30 cellular contexts compared by ENCODE assay signal in genomic region chr16:80564394-80564793, GRCh38. TPM values are rescaled to one million over a fixed set of nuclear protein-coding genes. Genes with fewer than 3 reads are reported as not detected.
A peak's percentile ranks its signal among the peaks of the same experiment; 100 is the strongest.
DNase-seq lines count a peak whose midpoint lies in the region; ATAC-seq lines count a peak whose summit lies in the region.
"Had no signal": no experiment of that assay in that cellular context is flagged by ENCODE, and none has a peak within 500 bp of the region (broad histone marks: within the 10 kb centered on the region; RNA-seq: fewer than 3 reads in every experiment).

No MANE protein-coding gene starts in this region.

- H3K9ac ChIP-seq in BLaER1, result no peak overlapping the region

- H3K27me3 Mint-ChIP-seq in CD4-positive, CD25-positive, alpha-beta regulatory T cell, result no peaks in the 10 kb centered on the region
- H3K27me3 Mint-ChIP-seq in T-cell, result no peaks in the 10 kb centered on the region
- H3K27me3 Mint-ChIP-seq in central memory CD8-positive, alpha-beta T cell, result no peaks in the 10 kb centered on the region

- H3K4me2 ChIP-seq in BLaER1, result peak overlapping the region; percentile 54

- no peaks in the 10 kb centered on the region for H3K27me3 ChIP-seq in BLaER1
- no peaks in the 10 kb centered on the region for H3K27me3 ChIP-seq in CD4-positive, CD25-positive, alpha-beta regulatory T cell (ENCODE audit: control insufficient read depth, insufficient read depth, low read length)

- peak; percentile 79 to 85 for ATAC-seq in CD4-positive, CD25-positive, alpha-beta regulatory T cell (ENCODE audit: low read depth in 2 of 2)
- ATAC-seq in T-cell (replicated peaks in 1 of 4) (peak; percentile 70 to 89 (median 77)), GM19467 (IDR thresholded peaks at IDR 0.05; ENCODE audit: unreplicated experiment) (no peak)
- peak; percentile 62 for ATAC-seq in central memory CD8-positive, alpha-beta T cell (replicated peaks; ENCODE audit: extremely low read depth, poor library complexity, severe bottlenecking)
- ATAC-seq: HepG2, PC-3 had no signal

- POLR2A ChIA-PET in T-cell (lab: Charles Lee), result no interaction called here

- peak overlapping the region; percentile 86 to 92 (median 87) for H3K27ac Mint-ChIP-seq in CD4-positive, CD25-positive, alpha-beta regulatory T cell
- peak overlapping the region; percentile 87 to 91 for H3K27ac Mint-ChIP-seq in T-cell
- H3K27ac Mint-ChIP-seq in central memory CD8-positive, alpha-beta T cell (ENCODE audit: low read depth), result peak overlapping the region; percentile 82

- H3K9me3 ChIP-seq in BLaER1, result no peaks in the 10 kb centered on the region
- no peaks in the 10 kb centered on the region for H3K9me3 ChIP-seq in CD4-positive, CD25-positive, alpha-beta regulatory T cell (ENCODE audit: control insufficient read depth in 2 of 2, low read length in 2 of 2)

- DNase-seq in CD4-positive, CD25-positive, alpha-beta regulatory T cell, result peak in 2 of 3 donors; percentile 38 to 80
- peak in 8 of 34 experiments; percentile 8 to 27 (median 12) for DNase-seq in T-cell
- no peak for DNase-seq in central memory CD8-positive, alpha-beta T cell (ENCODE audit: low spot score in 2 of 2)
- DNase-seq in activated gamma-delta T cell (lab: John Stamatoyannopoulos, UW), result no peak
- no peak for DNase-seq in amygdala (lab: John Stamatoyannopoulos, UW)
- DNase-seq: activated CD4-positive, alpha-beta T cell treated with anti-CD3 and anti-CD28 coated beads for 4 hours; activated naive CD4-positive, alpha-beta T cell; activated T-cell treated with anti-CD3 and anti-CD28 coated beads, Interleukin-2, amount 50 U/mL, for 48 hours; aorta; EL; H7; Kasumi-1; left colon; MV-4-11; NCI-H1436; NCI-H2081; NCI-H226; NCI-H526 treated with DMSO at 0.1 percent for 48 hours; PC-3; stimulated activated CD4-positive, alpha-beta T cell treated with anti-CD3 and anti-CD28 coated beads, Interleukin-4, amount 100 ng/mL, for 24 hours; trophoblast cell had no signal

- H3K4me3 ChIP-seq in BLaER1, result no peak overlapping the region
- peak overlapping the region; percentile 68 for H3K4me3 ChIP-seq in CD4-positive, CD25-positive, alpha-beta regulatory T cell (ENCODE audit: low read depth, low read length)

- H4K20me1 ChIP-seq in BLaER1, result no peaks in the 10 kb centered on the region

- no peak overlapping the region for H3K27ac ChIP-seq in BLaER1
- peak overlapping the region; percentile 55 for H3K27ac ChIP-seq in CD4-positive, CD25-positive, alpha-beta regulatory T cell (ENCODE audit: insufficient read depth, low read length, poor library complexity, severe bottlenecking)
- H3K27ac ChIP-seq: C4-2B had no signal

- CTCF ChIA-PET in T-cell (lab: Charles Lee), result interaction anchor here in 1 of 2 donors (0.6 to 1.4 kb wide), 2 partner anchors 38 to 640 kb away, joined by 3 to 4 read pairs; no protein-coding TSS in a partner anchor

- H3K4me1 ChIP-seq in BLaER1, result peaks cover 16% of the 10 kb centered on the region
- H3K4me1 ChIP-seq in CD4-positive, CD25-positive, alpha-beta regulatory T cell (ENCODE audit: control insufficient read depth, insufficient read depth, low read length, poor library complexity, severe bottlenecking), result peaks cover 19% of the 10 kb centered on the region

- H3K4me1 Mint-ChIP-seq in CD4-positive, CD25-positive, alpha-beta regulatory T cell, result peaks cover 9 to 46% (median 24%) of the 10 kb centered on the region in 4 donors
- H3K4me1 Mint-ChIP-seq in T-cell, result peaks cover 18 to 27% (median 26%) of the 10 kb centered on the region in 3 donors
- peaks cover 25% of the 10 kb centered on the region for H3K4me1 Mint-ChIP-seq in central memory CD8-positive, alpha-beta T cell

- peaks cover 5% of the 10 kb centered on the region for H3K36me3 Mint-ChIP-seq in CD4-positive, CD25-positive, alpha-beta regulatory T cell
- no peaks in the 10 kb centered on the region for H3K36me3 Mint-ChIP-seq in T-cell
- H3K36me3 Mint-ChIP-seq in central memory CD8-positive, alpha-beta T cell (ENCODE audit: insufficient read depth), result peaks cover 3% of the 10 kb centered on the region

- peaks cover 0 to 1% (median 0%) of the 10 kb centered on the region in 7 donors for H3K9me3 Mint-ChIP-seq in CD4-positive, CD25-positive, alpha-beta regulatory T cell
- H3K9me3 Mint-ChIP-seq in T-cell, result peaks cover 0 to 3% (median 0%) of the 10 kb centered on the region in 3 donors
- no peaks in the 10 kb centered on the region for H3K9me3 Mint-ChIP-seq in central memory CD8-positive, alpha-beta T cell

- no peaks in the 10 kb centered on the region for H3K36me3 ChIP-seq in BLaER1
- H3K36me3 ChIP-seq in CD4-positive, CD25-positive, alpha-beta regulatory T cell (ENCODE audit: control insufficient read depth, insufficient read depth, low read length), result no peaks in the 10 kb centered on the region

- peak overlapping the region; percentile 27 to 78 (median 56) for H3K4me3 Mint-ChIP-seq in CD4-positive, CD25-positive, alpha-beta regulatory T cell
- H3K4me3 Mint-ChIP-seq in T-cell, result peak overlapping the region in 2 of 3 donors; percentile 34 to 62
- H3K4me3 Mint-ChIP-seq in central memory CD8-positive, alpha-beta T cell, result peak overlapping the region; percentile 12

RNA-seq across cellular contexts. Expression of gene DYNLRB2, which starts 23.6 kb away (rescaled TPM):
- not detected for total RNA-seq in CD4-positive, CD25-positive, alpha-beta regulatory T cell
- polyA plus RNA-seq in CD4-positive, CD25-positive, alpha-beta regulatory T cell, result 1 to 10 TPM in 2 of 4 donors, under 1 TPM in 1, not detected in 1; 0.73 to 1.8 (median 1.6) TPM
- total RNA-seq in T-cell, result under 1 TPM in 1 of 5 donors, not detected in 4; 0.88 TPM
- total RNA-seq: aorta, bronchial epithelial cell, HepG2, mononuclear cell, osteocyte, subcutaneous adipose tissue had no signal
- polyA plus RNA-seq: HepG2, neural cell had no signal

Comparison
In these comparisons a context has a peak if more than half of its experiments do, and no peak if none do; other contexts are left out.
1. DNase-seq: peak in CD4-positive, CD25-positive, alpha-beta regulatory T cell (2 of 3); none in central memory CD8-positive, alpha-beta T cell (0 of 2), activated gamma-delta T cell (single experiment) and amygdala (0 of 56).
2. Peak in every context shown above with its lines, with median percentiles within 50 percentile points of each other: H3K27ac Mint-ChIP-seq and H3K4me3 Mint-ChIP-seq.